ENCODE assay signal across 2 cellular contexts in genomic region chr18:35205199-35205712, GRCh38.
TF ChIP-seq lines count a peak whose summit lies in the region.

No MANE protein-coding gene starts in this region.

TF ChIP-seq in HepG2, 621 proteins besides CTCF, POLR2A, EP300 and RAD21:
- peak; percentile 98 for TF ChIP-seq ZNF317 (CRISPR knock-in tag; IDR thresholded peaks at IDR 0.05)
- no peak for TF ChIP-seq TOE1 (CRISPR knock-in tag; IDR thresholded peaks at IDR 0.05)

TF ChIP-seq in K562, 482 proteins besides CTCF, POLR2A, EP300 and RAD21:
- TF ChIP-seq TRIM24 (IDR thresholded peaks at IDR 0.05) (peak in 1 of 2 experiments; percentile 51; a peak in 3 of 4 replicates), CBX5 (IDR thresholded peaks at IDR 0.05; ENCODE audit: borderline replicate concordance, low read depth) (0 out of 2 replicates have a peak, but pooled peaks have one; percentile 28), ZNF280A (IDR thresholded peaks at IDR 0.05; ENCODE audit: low read depth, partially characterized antibody) (peak; percentile 80), ZNF444 (CRISPR knock-in tag; IDR thresholded peaks at IDR 0.05) (no peak), KLF16 (IDR thresholded peaks at IDR 0.05) (no peak), ZFX (CRISPR knock-in tag; IDR thresholded peaks at IDR 0.05) (no peak), HDAC3 (IDR thresholded peaks at IDR 0.05; ENCODE audit: borderline replicate concordance, partially characterized antibody) (no peak), CBX3 (IDR thresholded peaks at IDR 0.05; ENCODE audit: borderline replicate concordance in 1 of 2, low read length in 2 of 2) (peak in 1 of 2 experiments; percentile 38; a peak in 1 of 3 replicates), RCOR1 (IDR thresholded peaks at IDR 0.05; ENCODE audit: borderline replicate concordance in 1 of 2, low read depth in 2 of 2, low read length in 2 of 2) (no peak), TRIM28 (IDR thresholded peaks at IDR 0.05) (peak; percentile 94)
